9 cellular contexts compared by ENCODE assay signal in genomic region chr11:116853461-116854073, GRCh38. TPM values are rescaled to one million over a fixed set of nuclear protein-coding genes. Genes with fewer than 3 reads are reported as not detected.
DNase-seq lines count a peak whose midpoint lies in the region; ATAC-seq, FAIRE-seq and TF ChIP-seq lines count a peak whose summit lies in the region.
"Had no signal": no experiment of that assay in that cellular context is flagged by ENCODE, and none has a peak within 500 bp of the region (broad histone marks: within the 10 kb centered on the region; RNA-seq: fewer than 3 reads in every experiment).

No MANE protein-coding gene starts in this region.

- H3K4me3 ChIP-seq in mucosa of descending colon (no peak overlapping the region), vagina (no peak overlapping the region), lower leg skin (ENCODE audit: low read depth, poor library complexity, severe bottlenecking) (no peak overlapping the region)

- no peaks in the 10 kb centered on the region for H3K9me3 ChIP-seq in mucosa of descending colon
- no peaks in the 10 kb centered on the region for H3K9me3 ChIP-seq in vagina

- H3K27ac Mint-ChIP-seq in activated naive CD4-positive, alpha-beta T cell treated with anti-CD3 and anti-CD28 coated beads, Interleukin-2, amount 50 U/mL, for 24 hours: peak overlapping the region; percentile 61

- peak overlapping the region; percentile 54 for H3K4me3 Mint-ChIP-seq in activated naive CD4-positive, alpha-beta T cell treated with anti-CD3 and anti-CD28 coated beads, Interleukin-2, amount 50 U/mL, for 24 hours

- DNase-seq in AML-193 (lab: John Stamatoyannopoulos, UW) (peak; percentile 94), GM19239 (ENCODE audit: insufficient read length, low spot score) (peak; percentile 80), SK-MEL-5 (ENCODE audit: low read depth, low spot score) (peak; percentile 33), mucosa of descending colon (peak in 1 of 3 donors; percentile 59), vagina (ENCODE audit: extremely low spot score in 2 of 2) (no peak), lower leg skin (ENCODE audit: low spot score in 2 of 2) (no peak)

- no peaks in the 10 kb centered on the region for H3K27me3 ChIP-seq in vagina

- H3K36me3 ChIP-seq in mucosa of descending colon (ENCODE audit: low read depth) (no peaks in the 10 kb centered on the region), vagina (peaks cover 0 to 17% of the 10 kb centered on the region in 2 donors)

- peaks cover 35% of the 10 kb centered on the region for H3K4me1 ChIP-seq in mucosa of descending colon (ENCODE audit: low read depth)
- peaks cover 38% of the 10 kb centered on the region for H3K4me1 ChIP-seq in vagina

- no peak for TF ChIP-seq POLR2A in vagina (IDR thresholded peaks at IDR 0.05)
- no peak for TF ChIP-seq POLR2A in lower leg skin (IDR thresholded peaks at IDR 0.05)

- peak overlapping the region; percentile 53 for H3K27ac ChIP-seq in vagina

- in situ Hi-C loops in SK-MEL-5 (cut with HindIII; ENCODE audit: low pct_unique_long_range_greater_than_20kb, low sequenced_read_pairs): no loop called here

- 74 to 82% methylated on average over 6 of the region's 6 CpGs for WGBS in lower leg skin, 2 donors

- ATAC-seq in HG03175 (IDR thresholded peaks at IDR 0.05; ENCODE audit: unreplicated experiment) (peak; percentile 94), mucosa of descending colon (peak; percentile 87)

- H3K4me1 Mint-ChIP-seq in activated naive CD4-positive, alpha-beta T cell treated with anti-CD3 and anti-CD28 coated beads, Interleukin-2, amount 50 U/mL, for 24 hours: peaks cover 71% of the 10 kb centered on the region

- TF ChIP-seq CTCF in mucosa of descending colon (IDR thresholded peaks at IDR 0.05) (no peak), vagina (IDR thresholded peaks at IDR 0.05) (no peak), lower leg skin (IDR thresholded peaks at IDR 0.05) (no peak)

- intact Hi-C loops in mucosa of descending colon (cut with DNase I, micrococcal nuclease): no loop called here
- intact Hi-C loops in vagina (cut with DNase I): no loop called here
- intact Hi-C loops in lower leg skin (cut with DNase I; ENCODE audit: low total_unique reads): no loop called here

- peak; percentile 99 for FAIRE-seq in GM19239 (lab: Jason Lieb, UNC)
- FAIRE-seq: H1 had no signal

- no peaks in the 10 kb centered on the region for H3K27me3 Mint-ChIP-seq in activated naive CD4-positive, alpha-beta T cell treated with anti-CD3 and anti-CD28 coated beads, Interleukin-2, amount 50 U/mL, for 24 hours

- H3K9me3 Mint-ChIP-seq in activated naive CD4-positive, alpha-beta T cell treated with anti-CD3 and anti-CD28 coated beads, Interleukin-2, amount 50 U/mL, for 24 hours: no peaks in the 10 kb centered on the region

- peaks cover 8% of the 10 kb centered on the region for H3K36me3 Mint-ChIP-seq in activated naive CD4-positive, alpha-beta T cell treated with anti-CD3 and anti-CD28 coated beads, Interleukin-2, amount 50 U/mL, for 24 hours

RNA-seq across cellular contexts. Expression of gene APOA1, which starts 16.1 kb away (rescaled TPM):
- not detected in 2 replicates for total RNA-seq in SK-MEL-5 (2014; rRNA removed; shearing (Covaris generic))
- not detected in 2 replicates for polyA plus RNA-seq in SK-MEL-5 (2015; cell fraction: cytosol; rRNA removed)
- polyA plus RNA-seq in SK-MEL-5 (2015; cell fraction: nucleus; rRNA removed): not detected in 2 replicates
- total RNA-seq in mucosa of descending colon (under 1 TPM in 2 of 3 donors, not detected in 1; 0.31 to 0.46 TPM), vagina (2.2 TPM), lower leg skin (1 to 10 TPM in 2 of 4 donors, not detected in 2; 1.6 to 1.7 TPM)
- total RNA-seq: H1 had no signal

RNA-seq across cellular contexts. Expression of gene APOC3, which starts 23.9 kb away (rescaled TPM):
- total RNA-seq in SK-MEL-5 (2014; rRNA removed; shearing (Covaris generic)): not detected in 2 replicates
- polyA plus RNA-seq in SK-MEL-5 (2015; cell fraction: cytosol; rRNA removed): not detected in 2 replicates
- not detected in 2 replicates for polyA plus RNA-seq in SK-MEL-5 (2015; cell fraction: nucleus; rRNA removed)
- total RNA-seq in mucosa of descending colon (under 1 TPM in 1 of 3 donors, not detected in 2; 0.60 TPM), vagina (not detected), lower leg skin (not detected)
- total RNA-seq: H1 had no signal
- polyA plus RNA-seq: H1 had no signal

RNA-seq across cellular contexts. Expression of gene APOA4, which starts 30.5 kb away (rescaled TPM):
- not detected in 2 replicates for total RNA-seq in SK-MEL-5 (2014; rRNA removed; shearing (Covaris generic))
- not detected in 2 replicates for polyA plus RNA-seq in SK-MEL-5 (2015; cell fraction: cytosol; rRNA removed)
- polyA plus RNA-seq in SK-MEL-5 (2015; cell fraction: nucleus; rRNA removed): not detected in 2 replicates
- not detected for total RNA-seq in mucosa of descending colon
- not detected for total RNA-seq in vagina
- total RNA-seq in lower leg skin: not detected
- total RNA-seq: H1 had no signal
- polyA plus RNA-seq: H1 had no signal

Comparison
In these comparisons a context has a peak if more than half of its experiments do, and no peak if none do; other contexts are left out.
1. DNase-seq: peak in AML-193 (2 of 2), GM19239 (single experiment) and SK-MEL-5 (single experiment); none in vagina (0 of 2) and lower leg skin (0 of 2).